Comparison of ENCODE assay signal across 1 cellular context in genomic region chr11:119205574-119206511, GRCh38.
TF ChIP-seq lines count a peak whose summit lies in the region.

CBL (plus strand) TSS chr11:119206339; CDS start chr11:119206418, 79 bp downstream.

TF ChIP-seq in K562, 482 proteins besides CTCF, POLR2A, EP300 and RAD21 (continued from another document and continues in another):
- TF ChIP-seq ZNF609 (CRISPR knock-in tag; IDR thresholded peaks at IDR 0.05; ENCODE audit: borderline replicate concordance) (no peak), BRD4 (IDR thresholded peaks at IDR 0.05) (no peak), GTF2F1 (IDR thresholded peaks at IDR 0.05; ENCODE audit: low read depth, low read length) (no peak), POLR2G (IDR thresholded peaks at IDR 0.05; ENCODE audit: low read depth, low read length) (peak; percentile 95), ZBTB2 (IDR thresholded peaks at IDR 0.05) (peak; percentile 68; the same call in 1 of the 2 replicates), ZNF384 (IDR thresholded peaks at IDR 0.05; ENCODE audit: low read depth, low read length) (0 out of 2 replicates have a peak, but pooled peaks have one; percentile 15), GABPB1 (CRISPR knock-in tag; IDR thresholded peaks at IDR 0.05) (peak; percentile 16; the same call in 1 of the 2 replicates), POLR2AphosphoS5 (IDR thresholded peaks at IDR 0.05; ENCODE audit: control insufficient read depth, insufficient read depth, low read depth, low read length) (peak; percentile 45), MAZ (CRISPR knock-in tag; conservative IDR thresholded peaks at IDR 0.05 in 1 of 2, IDR thresholded peaks at IDR 0.05 in 1 of 2) (peak; percentile 90 to 91), PBX2 (CRISPR knock-in tag; IDR thresholded peaks at IDR 0.05; ENCODE audit: low read depth) (no peak), PBX2 (tag; conservative IDR thresholded peaks at IDR 0.05; ENCODE audit: low read depth) (no peak), ZNF143 (CRISPR knock-in tag; IDR thresholded peaks at IDR 0.05) (no peak; the same call in 1 of the 2 replicates), GATAD2B (IDR thresholded peaks at IDR 0.05; ENCODE audit: borderline replicate concordance) (0 out of 2 replicates have a peak, but pooled peaks have one; percentile 67), HMGN3 (IDR thresholded peaks at IDR 0.05; ENCODE audit: borderline replicate concordance, extremely low read depth, insufficient read length, low read depth, low read length) (peak; percentile 55), ELK3 (CRISPR knock-in tag; IDR thresholded peaks at IDR 0.05) (no peak), EWSR1 (IDR thresholded peaks at IDR 0.05; ENCODE audit: borderline replicate concordance, low read depth, partially characterized antibody) (no peak), SMC3 (conservative IDR thresholded peaks at IDR 0.05; ENCODE audit: insufficient read depth, low read depth, low read length) (peak; percentile 57), NONO (IDR thresholded peaks at IDR 0.05; ENCODE audit: low read depth in 2 of 2, low read length in 1 of 2) (peak; percentile 71 to 80), TAF15 (IDR thresholded peaks at IDR 0.05; ENCODE audit: low read depth, low read length) (no peak), SREBF1 (IDR thresholded peaks at IDR 0.05; ENCODE audit: borderline replicate concordance, low read depth, low read length) (no peak), ELF4 (CRISPR knock-in tag; IDR thresholded peaks at IDR 0.05) (no peak), PTBP1 (IDR thresholded peaks at IDR 0.05; ENCODE audit: low read depth, low read length) (no peak), RNF219 (CRISPR knock-in tag; IDR thresholded peaks at IDR 0.05) (no peak), COPS2 (conservative IDR thresholded peaks at IDR 0.05) (no peak), REST (CRISPR knock-in tag; IDR thresholded peaks at IDR 0.05; ENCODE audit: low read depth) (peak; percentile 47; the same call in 1 of the 2 replicates), HSF4 (CRISPR knock-in tag; IDR thresholded peaks at IDR 0.05; ENCODE audit: borderline replicate concordance) (no peak), TGIF2 (CRISPR knock-in tag; IDR thresholded peaks at IDR 0.05) (0 out of 2 replicates have a peak, but pooled peaks have one; percentile 79), RBBP5 (IDR thresholded peaks at IDR 0.05; ENCODE audit: borderline replicate concordance, insufficient read depth, low read length, poor library complexity, severe bottlenecking) (no peak), ATF1 (CRISPR knock-in tag; IDR thresholded peaks at IDR 0.05) (no peak), ATF1 (tag; IDR thresholded peaks at IDR 0.05) (0 out of 2 replicates have a peak, but pooled peaks have one; percentile 17), CCNT2 (IDR thresholded peaks at IDR 0.05; ENCODE audit: borderline replicate concordance, extremely low read depth, insufficient read length, low read depth, low read length) (peak; percentile 75), RB1 (IDR thresholded peaks at IDR 0.05; ENCODE audit: low read depth) (peak; percentile 81; the same call in 1 of the 2 replicates), FOS (IDR thresholded peaks at IDR 0.05; ENCODE audit: extremely low read depth, insufficient read length) (no peak), ZNF24 (IDR thresholded peaks at IDR 0.05) (no peak), SMARCB1 (IDR thresholded peaks at IDR 0.05; ENCODE audit: insufficient read length, low read depth) (no peak), YBX1 (IDR thresholded peaks at IDR 0.05) (no peak), POLR2H (tag; IDR thresholded peaks at IDR 0.05; ENCODE audit: low read depth) (peak; percentile 45; the same call in 1 of the 2 replicates), MCM5 (IDR thresholded peaks at IDR 0.05; ENCODE audit: low read depth) (no peak), TFAP4 (CRISPR knock-in tag; IDR thresholded peaks at IDR 0.05; ENCODE audit: borderline replicate concordance) (peak; percentile 40; the same call in 1 of the 2 replicates), L3MBTL2 (IDR thresholded peaks at IDR 0.05) (peak; percentile 64)
